ENCODE assay signal across 2 cellular contexts in genomic region chr2:36458106-36458505, GRCh38.
TF ChIP-seq lines count a peak whose summit lies in the region.

No MANE protein-coding gene starts in this region.

TF ChIP-seq in IMR-90, 13 proteins besides CTCF, POLR2A, EP300 and RAD21:
- no peak for TF ChIP-seq FOS (IDR thresholded peaks at IDR 0.05; ENCODE audit: low read depth, low read length)
- no peak for TF ChIP-seq RFX5 (IDR thresholded peaks at IDR 0.05; ENCODE audit: low read depth, low read length)
- no peak for TF ChIP-seq CEBPB (IDR thresholded peaks at IDR 0.05; ENCODE audit: low read depth, low read length)
- TF ChIP-seq ELK1 (IDR thresholded peaks at IDR 0.05; ENCODE audit: borderline replicate concordance, low read depth, low read length), result no peak
- no peak for TF ChIP-seq MAZ (IDR thresholded peaks at IDR 0.05; ENCODE audit: borderline replicate concordance, low read depth, low read length)
- TF ChIP-seq, protein P1, sequence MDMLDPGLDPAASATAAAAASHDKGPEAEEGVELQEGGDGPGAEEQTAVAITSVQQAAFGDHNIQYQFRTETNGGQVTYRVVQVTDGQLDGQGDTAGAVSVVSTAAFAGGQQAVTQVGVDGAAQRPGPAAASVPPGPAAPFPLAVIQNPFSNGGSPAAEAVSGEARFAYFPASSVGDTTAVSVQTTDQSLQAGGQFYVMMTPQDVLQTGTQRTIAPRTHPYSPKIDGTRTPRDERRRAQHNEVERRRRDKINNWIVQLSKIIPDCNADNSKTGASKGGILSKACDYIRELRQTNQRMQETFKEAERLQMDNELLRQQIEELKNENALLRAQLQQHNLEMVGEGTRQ (IDR thresholded peaks at IDR 0.05; ENCODE audit: low read depth, low read length), result no peak

TF ChIP-seq in endothelial cell of umbilical vein, 7 proteins besides CTCF, POLR2A, EP300 and RAD21:
- TF ChIP-seq JUN (IDR thresholded peaks at IDR 0.05; ENCODE audit: borderline replicate concordance, insufficient read depth, insufficient read length, low read depth) (no peak), FOS (IDR thresholded peaks at IDR 0.05; ENCODE audit: borderline replicate concordance, insufficient read depth, low read length) (no peak), GATA2 (IDR thresholded peaks at IDR 0.05; ENCODE audit: insufficient read depth, insufficient read length, low read depth, low read length) (no peak), EZH2 (IDR thresholded peaks at IDR 0.05; ENCODE audit: borderline replicate concordance, low read depth, low read length, severe bottlenecking) (no peak), POLR2AphosphoS5 (IDR thresholded peaks at IDR 0.05; ENCODE audit: insufficient read depth, low read depth, low read length) (no peak), MYC (IDR thresholded peaks at IDR 0.05; ENCODE audit: low read depth, low read length) (no peak)
- TF ChIP-seq, protein P2, sequence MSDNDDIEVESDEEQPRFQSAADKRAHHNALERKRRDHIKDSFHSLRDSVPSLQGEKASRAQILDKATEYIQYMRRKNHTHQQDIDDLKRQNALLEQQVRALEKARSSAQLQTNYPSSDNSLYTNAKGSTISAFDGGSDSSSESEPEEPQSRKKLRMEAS (IDR thresholded peaks at IDR 0.05; ENCODE audit: insufficient read depth, insufficient read length), result no peak
